ENCODE assay signal across 8 cellular contexts in the genomic region with DNA sequence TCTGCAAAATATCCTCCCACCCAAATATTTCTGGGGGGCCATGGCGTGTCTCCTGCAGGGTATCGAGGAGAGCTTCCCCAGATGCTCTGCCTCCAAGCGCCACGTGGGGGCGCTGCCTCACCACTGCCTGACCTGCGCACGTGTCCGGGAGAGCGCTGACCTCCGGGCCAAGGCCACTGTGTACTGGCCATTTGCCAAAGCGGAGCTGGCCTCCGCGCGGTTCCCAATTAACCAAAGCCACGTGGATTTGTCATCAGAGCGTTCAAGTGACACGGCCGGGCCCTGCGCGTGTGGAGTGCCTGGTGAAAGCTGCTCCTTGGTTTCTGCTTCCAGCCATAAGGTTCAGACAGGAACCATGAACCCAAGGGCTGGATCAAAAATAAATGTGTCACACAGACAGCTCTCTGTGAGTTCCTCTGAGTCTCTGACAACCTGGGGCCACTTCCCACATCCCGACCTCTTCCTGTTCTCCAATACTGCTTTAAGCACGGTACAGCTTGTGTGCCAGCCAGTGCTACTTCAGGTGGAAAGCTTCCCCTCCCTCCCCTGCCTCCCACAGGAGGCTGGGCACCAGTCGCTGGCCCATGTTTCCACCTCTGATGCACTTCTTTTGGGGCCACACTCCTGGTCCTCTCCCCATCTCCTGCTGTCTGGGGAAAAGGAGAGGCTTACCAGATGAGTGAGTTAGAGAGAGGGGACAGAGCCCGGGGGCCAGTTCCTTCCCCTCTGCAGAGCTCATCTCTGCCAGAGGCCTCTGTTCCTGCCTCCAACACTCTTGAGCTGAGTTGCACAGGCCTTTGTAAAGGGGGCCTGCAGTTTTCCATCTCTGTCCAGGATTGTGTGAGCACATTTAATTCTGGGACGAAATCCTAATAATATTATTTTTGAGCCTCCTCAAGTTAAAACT. TPM values are rescaled to one million over a fixed set of nuclear protein-coding genes. Genes with fewer than 3 reads are reported as not detected.
DNase-seq lines count a peak whose midpoint lies in the region; ATAC-seq and TF ChIP-seq lines count a peak whose summit lies in the region.

No MANE protein-coding gene starts in this region.

- peak overlapping the region in 3 of 4 donors; percentile 25 to 51 (median 29) for H3K27ac ChIP-seq in body of pancreas

- intact Hi-C loops in body of pancreas (cut with DNase I): no loop called here

- H3K9me3 ChIP-seq in body of pancreas: no peaks in the 10 kb centered on the region

- peak overlapping the region; percentile 11 for H3K4me3 Mint-ChIP-seq in stimulated activated effector memory CD8-positive, alpha-beta T cell treated with anti-CD3 and anti-CD28 coated beads, Interleukin-12 subunit alpha, Interleukin-12 subunit beta, amount 100 ng/mL, for 72 hours
- no peak overlapping the region for H3K4me3 Mint-ChIP-seq in stimulated activated memory B cell treated with anti-CD40 and anti-IgM and Interleukin-4, amounts not matched to agents 10 μg/mL and 1 μg/mL and 100 μg/mL, for 72 hours

- no peaks in the 10 kb centered on the region for H3K9me3 Mint-ChIP-seq in stimulated activated effector memory CD8-positive, alpha-beta T cell treated with anti-CD3 and anti-CD28 coated beads, Interleukin-12 subunit alpha, Interleukin-12 subunit beta, amount 100 ng/mL, for 72 hours
- peaks cover 2% of the 10 kb centered on the region for H3K9me3 Mint-ChIP-seq in stimulated activated memory B cell treated with anti-CD40 and anti-IgM and Interleukin-4, amounts not matched to agents 10 μg/mL and 1 μg/mL and 100 μg/mL, for 72 hours

- H3K27me3 ChIP-seq in body of pancreas (no peaks in the 10 kb centered on the region), kidney epithelial cell (ENCODE audit: control insufficient read depth, insufficient read depth, low read length) (no peaks in the 10 kb centered on the region)

- H3K4me1 Mint-ChIP-seq in stimulated activated effector memory CD8-positive, alpha-beta T cell treated with anti-CD3 and anti-CD28 coated beads, Interleukin-12 subunit alpha, Interleukin-12 subunit beta, amount 100 ng/mL, for 72 hours: peaks cover 5% of the 10 kb centered on the region
- H3K4me1 Mint-ChIP-seq in stimulated activated memory B cell treated with anti-CD40 and anti-IgM and Interleukin-4, amounts not matched to agents 10 μg/mL and 1 μg/mL and 100 μg/mL, for 72 hours: peaks cover 5% of the 10 kb centered on the region

- no peak overlapping the region for H3K27ac Mint-ChIP-seq in stimulated activated effector memory CD8-positive, alpha-beta T cell treated with anti-CD3 and anti-CD28 coated beads, Interleukin-12 subunit alpha, Interleukin-12 subunit beta, amount 100 ng/mL, for 72 hours
- H3K27ac Mint-ChIP-seq in stimulated activated memory B cell treated with anti-CD40 and anti-IgM and Interleukin-4, amounts not matched to agents 10 μg/mL and 1 μg/mL and 100 μg/mL, for 72 hours: no peak overlapping the region

- TF ChIP-seq POLR2A in body of pancreas (IDR thresholded peaks at IDR 0.05): peak in 2 of 3 donors; percentile 11 to 23

- H3K27me3 Mint-ChIP-seq in stimulated activated memory B cell treated with anti-CD40 and anti-IgM and Interleukin-4, amounts not matched to agents 10 μg/mL and 1 μg/mL and 100 μg/mL, for 72 hours: peaks cover 8% of the 10 kb centered on the region

- no peaks in the 10 kb centered on the region for H3K36me3 ChIP-seq in body of pancreas (replicated peaks in 1 of 2; ENCODE audit: insufficient read depth in 1 of 2, low read depth in 2 of 2)
- no peaks in the 10 kb centered on the region for H3K36me3 ChIP-seq in kidney epithelial cell (ENCODE audit: control insufficient read depth, insufficient read depth, low read length)

- H3K4me3 ChIP-seq in HFF-Myc (replicated peaks; ENCODE audit: low read depth, low read length) (no peak overlapping the region), body of pancreas (no peak overlapping the region), kidney epithelial cell (ENCODE audit: low read depth, low read length) (no peak overlapping the region)

- peaks cover 15% of the 10 kb centered on the region for H3K4me1 ChIP-seq in body of pancreas

- H3K36me3 Mint-ChIP-seq in stimulated activated effector memory CD8-positive, alpha-beta T cell treated with anti-CD3 and anti-CD28 coated beads, Interleukin-12 subunit alpha, Interleukin-12 subunit beta, amount 100 ng/mL, for 72 hours: no peaks in the 10 kb centered on the region
- no peaks in the 10 kb centered on the region for H3K36me3 Mint-ChIP-seq in stimulated activated memory B cell treated with anti-CD40 and anti-IgM and Interleukin-4, amounts not matched to agents 10 μg/mL and 1 μg/mL and 100 μg/mL, for 72 hours

- peak; percentile 65 for DNase-seq in activated CD8-positive, alpha-beta memory T cell treated with anti-CD3 and anti-CD28 coated beads, Interleukin-2, amount 50 U/mL, for 48 hours
- DNase-seq in activated CD8-positive, alpha-beta memory T cell treated with anti-CD3 and anti-CD28 coated beads, Interleukin-2, amount 50 U/mL, for 4 hours: no peak
- no peak for DNase-seq in HFF-Myc (ENCODE audit: extremely low read depth, low read depth)
- DNase-seq in NCI-H460 (ENCODE audit: extremely low read depth, low read depth): peak; percentile 50
- DNase-seq in body of pancreas: peak; percentile 82 to 86 (median 84)
- peak; percentile 48 for DNase-seq in kidney epithelial cell (ENCODE audit: low read depth)
- peak; percentile 11 to 49 for DNase-seq in stimulated activated effector memory CD8-positive, alpha-beta T cell treated with anti-CD3 and anti-CD28 coated beads, Interleukin-12 subunit alpha, Interleukin-12 subunit beta, amount 100 ng/mL, for 72 hours (ENCODE audit: low spot score in 2 of 2)

- peak; percentile 86 for ATAC-seq in body of pancreas
- ATAC-seq in stimulated activated effector memory CD8-positive, alpha-beta T cell treated with anti-CD3 and anti-CD28 coated beads, Interleukin-12 subunit alpha, Interleukin-12 subunit beta, amount 100 ng/mL, for 72 hours: peak; percentile 59
- ATAC-seq in stimulated activated memory B cell treated with anti-CD40 and anti-IgM and Interleukin-4, amounts not matched to agents 10 μg/mL and 1 μg/mL and 100 μg/mL, for 72 hours: no peak

- 15 to 31% methylated on average over 9 to 25 of the region's 25 CpGs for WGBS in body of pancreas, 2 donors

- TF ChIP-seq CTCF in HFF-Myc (IDR thresholded peaks at IDR 0.05; ENCODE audit: low read depth, low read length, missing control alignments) (peak; percentile 46), body of pancreas (IDR thresholded peaks at IDR 0.05) (peak; percentile 74 to 92 (median 87)), kidney epithelial cell (IDR thresholded peaks at IDR 0.05; ENCODE audit: insufficient read depth, low read length, poor library complexity, severe bottlenecking) (peak; percentile 99)

RNA-seq across cellular contexts. Expression of a gene that starts 26.1 kb away (rescaled TPM):
- not detected in 2 replicates for total RNA-seq in NCI-H460 (2014; rRNA removed; shearing (Covaris generic))
- not detected in 2 replicates for polyA plus RNA-seq in NCI-H460 (2014; cell fraction: nucleus; rRNA removed)
- not detected for total RNA-seq in body of pancreas
- total RNA-seq in kidney epithelial cell: 0.07 TPM in 1 of 2 replicates, not detected in the other

Comparison
In these comparisons a context has a peak if more than half of its experiments do, and no peak if none do; other contexts are left out.
1. DNase-seq: peak in activated CD8-positive, alpha-beta memory T cell treated with anti-CD3 and anti-CD28 coated beads, Interleukin-2, amount 50 U/mL, for 48 hours (single experiment), NCI-H460 (single experiment), body of pancreas (4 of 4), kidney epithelial cell (single experiment) and stimulated activated effector memory CD8-positive, alpha-beta T cell treated with anti-CD3 and anti-CD28 coated beads, Interleukin-12 subunit alpha, Interleukin-12 subunit beta, amount 100 ng/mL, for 72 hours (2 of 2); none in activated CD8-positive, alpha-beta memory T cell treated with anti-CD3 and anti-CD28 coated beads, Interleukin-2, amount 50 U/mL, for 4 hours (single experiment) and HFF-Myc (single experiment).
2. CTCF ChIP-seq: peak in every context shown above with its lines; median percentile 99 in kidney epithelial cell; 87 in body of pancreas; 46 in HFF-Myc.